Comparison of ENCODE assay signal across 27 cellular contexts in the genomic region with DNA sequence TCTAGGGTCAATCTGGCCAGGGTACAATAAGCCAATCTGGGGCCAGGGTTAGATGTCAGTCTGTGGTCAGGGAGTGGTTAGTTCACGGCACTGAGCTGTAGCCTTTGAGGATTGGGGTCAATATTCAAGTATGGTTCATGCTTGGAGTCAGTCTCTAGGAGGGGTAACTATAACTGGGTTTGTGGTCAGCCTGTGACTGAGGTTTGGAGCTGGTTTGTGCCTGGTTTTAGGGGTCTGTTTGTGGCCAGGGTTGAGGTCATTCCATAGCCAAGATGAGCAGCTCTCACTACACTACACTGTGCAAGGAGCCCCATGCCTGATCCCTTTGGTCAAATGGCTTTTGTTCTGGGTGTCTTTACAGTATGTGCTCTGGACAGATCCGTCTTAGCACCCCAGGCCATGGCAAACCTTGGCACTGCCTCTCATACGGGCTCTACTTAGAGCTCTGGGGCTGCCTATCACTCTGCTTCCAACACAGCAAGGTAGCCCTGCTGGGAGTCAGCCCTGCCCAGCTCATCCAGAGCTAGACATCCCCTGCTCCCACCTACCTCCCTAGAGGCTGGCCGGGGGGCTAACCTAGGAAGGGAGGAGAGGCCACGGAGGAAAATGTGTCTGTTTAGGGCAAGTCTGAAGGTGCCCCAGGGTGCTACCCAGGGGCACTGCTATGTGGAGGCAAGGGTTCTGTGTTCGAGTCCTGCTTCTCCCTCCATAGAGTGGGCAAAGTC.
"Had no signal": no experiment of that assay in that cellular context is flagged by ENCODE, and none has a peak within 500 bp of the region (broad histone marks: within the 10 kb centered on the region; RNA-seq: fewer than 3 reads in every experiment).

No MANE protein-coding gene starts in this region.

- DNase-seq: caudate nucleus; dorsolateral prefrontal cortex; effector CD8-positive, alpha-beta T cell; foreskin fibroblast; immature natural killer cell; left lung; lower lobe of right lung; naive thymus-derived CD4-positive, alpha-beta T cell; nucleus accumbens; retina; right lobe of liver; spleen; stimulated activated CD4-positive, alpha-beta T cell treated with anti-CD3 and anti-CD28 coated beads, Interleukin-15, amount 100 ng/mL, for 24 hours; stimulated activated CD4-positive, alpha-beta T cell treated with anti-CD3 and anti-CD28 coated beads, Interleukin-1b, Interleukin-23, amount 100 ng/mL, for 48 hours; stimulated activated CD4-positive, alpha-beta T cell treated with anti-CD3 and anti-CD28 coated beads, Interleukin-4, amount 100 ng/mL, for 24 hours; stimulated activated naive CD8-positive, alpha-beta T cell treated with anti-CD3 and anti-CD28 coated beads, Interleukin-15, amount 100 ng/mL, for 72 hours; testis; upper lobe of right lung had no signal

- H3K36me3 ChIP-seq: gastroesophageal sphincter, left lung, lower lobe of right lung, prostate gland, right lobe of liver, spleen, tibial nerve, upper lobe of right lung had no signal

- H3K9me3 ChIP-seq: gastroesophageal sphincter, lower lobe of right lung, prostate gland, right lobe of liver, testis, tibial nerve, upper lobe of right lung had no signal

- ATAC-seq: esophagus mucosa; gastroesophageal sphincter; left lung; lower lobe of right lung; naive thymus-derived CD4-positive, alpha-beta T cell; right lobe of liver; stimulated activated memory B cell treated with anti-CD40 and anti-IgM and Interleukin-4, amounts not matched to agents 10 μg/mL and 1 μg/mL and 100 μg/mL, for 72 hours; stimulated activated naive CD8-positive, alpha-beta T cell treated with anti-CD3 and anti-CD28 coated beads, Interleukin-15, amount 100 ng/mL, for 72 hours; upper lobe of right lung had no signal

- H3K36me3 Mint-ChIP-seq: immature natural killer cell; memory B cell; stimulated activated memory B cell treated with anti-CD40 and anti-IgM and Interleukin-4, amounts not matched to agents 10 μg/mL and 1 μg/mL and 100 μg/mL, for 72 hours had no signal

- H3K9ac ChIP-seq: parathyroid adenoma had no signal

- H3K4me3 ChIP-seq: coronary artery, dorsolateral prefrontal cortex, gastroesophageal sphincter, left lung, lower lobe of right lung, prostate gland, right lobe of liver, spleen, testis, tibial nerve, upper lobe of right lung had no signal

- H3K4me1 Mint-ChIP-seq: immature natural killer cell; memory B cell; stimulated activated memory B cell treated with anti-CD40 and anti-IgM and Interleukin-4, amounts not matched to agents 10 μg/mL and 1 μg/mL and 100 μg/mL, for 72 hours; stimulated activated naive CD8-positive, alpha-beta T cell treated with anti-CD3 and anti-CD28 coated beads, Interleukin-15, amount 100 ng/mL, for 72 hours had no signal

- H3K79me2 ChIP-seq: parathyroid adenoma had no signal

- H3K27ac ChIP-seq: coronary artery, left lung, lower lobe of right lung, parathyroid adenoma, prostate gland, right lobe of liver, spleen, testis, tibial nerve, upper lobe of right lung had no signal

- H3K4me3 Mint-ChIP-seq: immature natural killer cell; memory B cell; naive thymus-derived CD4-positive, alpha-beta T cell; stimulated activated memory B cell treated with anti-CD40 and anti-IgM and Interleukin-4, amounts not matched to agents 10 μg/mL and 1 μg/mL and 100 μg/mL, for 72 hours; stimulated activated naive CD8-positive, alpha-beta T cell treated with anti-CD3 and anti-CD28 coated beads, Interleukin-15, amount 100 ng/mL, for 72 hours had no signal

- H3K4me1 ChIP-seq: lower lobe of right lung, parathyroid adenoma, prostate gland, right lobe of liver, spleen had no signal

- H2AFZ ChIP-seq: parathyroid adenoma had no signal

- H3K9me3 Mint-ChIP-seq: immature natural killer cell; stimulated activated memory B cell treated with anti-CD40 and anti-IgM and Interleukin-4, amounts not matched to agents 10 μg/mL and 1 μg/mL and 100 μg/mL, for 72 hours; stimulated activated naive CD8-positive, alpha-beta T cell treated with anti-CD3 and anti-CD28 coated beads, Interleukin-15, amount 100 ng/mL, for 72 hours had no signal

- H3K27ac Mint-ChIP-seq: immature natural killer cell; memory B cell; naive thymus-derived CD4-positive, alpha-beta T cell; stimulated activated memory B cell treated with anti-CD40 and anti-IgM and Interleukin-4, amounts not matched to agents 10 μg/mL and 1 μg/mL and 100 μg/mL, for 72 hours; stimulated activated naive CD8-positive, alpha-beta T cell treated with anti-CD3 and anti-CD28 coated beads, Interleukin-15, amount 100 ng/mL, for 72 hours had no signal

- H3K27me3 ChIP-seq: dorsolateral prefrontal cortex, gastroesophageal sphincter, left lung, right lobe of liver, spleen, testis, tibial nerve, upper lobe of right lung had no signal

- FAIRE-seq: endometrium had no signal
